Comparison of ENCODE assay signal across 1 cellular context in the genomic region with DNA sequence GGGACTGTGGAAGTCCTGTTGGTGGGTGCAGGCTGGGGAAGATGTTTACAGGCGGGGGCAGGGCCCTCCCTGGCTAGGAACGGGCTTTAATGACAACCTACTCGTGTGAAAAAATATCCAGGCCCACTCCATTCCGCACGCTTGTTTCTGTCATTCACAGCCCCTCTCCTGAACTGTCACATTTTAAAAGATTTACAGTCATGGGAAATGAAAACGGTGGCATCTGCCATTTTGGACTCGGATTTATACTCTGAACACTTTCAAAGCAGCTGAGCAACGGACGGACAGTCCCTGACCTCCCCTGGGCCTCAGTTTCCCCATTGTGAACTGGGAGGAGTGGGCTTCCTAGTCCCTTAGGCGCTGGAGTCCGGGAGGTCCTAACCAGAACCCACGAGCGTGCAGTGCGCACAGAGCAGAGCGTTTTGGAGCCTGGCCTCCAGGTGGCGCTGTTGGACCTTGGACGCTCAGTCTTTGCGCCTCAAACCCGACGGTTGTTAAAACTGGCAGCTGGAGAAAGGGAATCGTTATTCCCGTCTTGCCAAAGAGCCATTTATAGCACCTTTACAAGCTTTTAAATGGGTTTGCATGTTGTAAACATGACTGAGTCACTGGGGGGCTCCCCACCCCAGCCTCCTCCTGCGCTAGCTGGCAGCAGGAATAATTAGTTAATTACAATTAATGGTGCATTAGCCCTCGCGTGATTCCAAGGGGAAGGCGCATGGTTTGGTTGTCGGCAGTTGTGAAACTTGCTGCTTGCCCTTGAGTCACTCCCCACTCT.
TF ChIP-seq lines count a peak whose summit lies in the region.

No MANE protein-coding gene starts in this region.

TF ChIP-seq in GM23338, 12 proteins besides CTCF, POLR2A, EP300 and RAD21 (continued from another document):
- TF ChIP-seq, protein P1, sequence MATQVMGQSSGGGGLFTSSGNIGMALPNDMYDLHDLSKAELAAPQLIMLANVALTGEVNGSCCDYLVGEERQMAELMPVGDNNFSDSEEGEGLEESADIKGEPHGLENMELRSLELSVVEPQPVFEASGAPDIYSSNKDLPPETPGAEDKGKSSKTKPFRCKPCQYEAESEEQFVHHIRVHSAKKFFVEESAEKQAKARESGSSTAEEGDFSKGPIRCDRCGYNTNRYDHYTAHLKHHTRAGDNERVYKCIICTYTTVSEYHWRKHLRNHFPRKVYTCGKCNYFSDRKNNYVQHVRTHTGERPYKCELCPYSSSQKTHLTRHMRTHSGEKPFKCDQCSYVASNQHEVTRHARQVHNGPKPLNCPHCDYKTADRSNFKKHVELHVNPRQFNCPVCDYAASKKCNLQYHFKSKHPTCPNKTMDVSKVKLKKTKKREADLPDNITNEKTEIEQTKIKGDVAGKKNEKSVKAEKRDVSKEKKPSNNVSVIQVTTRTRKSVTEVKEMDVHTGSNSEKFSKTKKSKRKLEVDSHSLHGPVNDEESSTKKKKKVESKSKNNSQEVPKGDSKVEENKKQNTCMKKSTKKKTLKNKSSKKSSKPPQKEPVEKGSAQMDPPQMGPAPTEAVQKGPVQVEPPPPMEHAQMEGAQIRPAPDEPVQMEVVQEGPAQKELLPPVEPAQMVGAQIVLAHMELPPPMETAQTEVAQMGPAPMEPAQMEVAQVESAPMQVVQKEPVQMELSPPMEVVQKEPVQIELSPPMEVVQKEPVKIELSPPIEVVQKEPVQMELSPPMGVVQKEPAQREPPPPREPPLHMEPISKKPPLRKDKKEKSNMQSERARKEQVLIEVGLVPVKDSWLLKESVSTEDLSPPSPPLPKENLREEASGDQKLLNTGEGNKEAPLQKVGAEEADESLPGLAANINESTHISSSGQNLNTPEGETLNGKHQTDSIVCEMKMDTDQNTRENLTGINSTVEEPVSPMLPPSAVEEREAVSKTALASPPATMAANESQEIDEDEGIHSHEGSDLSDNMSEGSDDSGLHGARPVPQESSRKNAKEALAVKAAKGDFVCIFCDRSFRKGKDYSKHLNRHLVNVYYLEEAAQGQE (IDR thresholded peaks at IDR 0.05; ENCODE audit: unreplicated experiment), result no peak
- TF ChIP-seq CREB1 (CRISPR knock-in tag; IDR thresholded peaks at IDR 0.05; ENCODE audit: low read depth) (no peak), ZNF114 (CRISPR knock-in tag; IDR thresholded peaks at IDR 0.05) (no peak), EZH2phosphoT487 (IDR thresholded peaks at IDR 0.05; ENCODE audit: unreplicated experiment) (no peak)
- TF ChIP-seq, protein P2, sequence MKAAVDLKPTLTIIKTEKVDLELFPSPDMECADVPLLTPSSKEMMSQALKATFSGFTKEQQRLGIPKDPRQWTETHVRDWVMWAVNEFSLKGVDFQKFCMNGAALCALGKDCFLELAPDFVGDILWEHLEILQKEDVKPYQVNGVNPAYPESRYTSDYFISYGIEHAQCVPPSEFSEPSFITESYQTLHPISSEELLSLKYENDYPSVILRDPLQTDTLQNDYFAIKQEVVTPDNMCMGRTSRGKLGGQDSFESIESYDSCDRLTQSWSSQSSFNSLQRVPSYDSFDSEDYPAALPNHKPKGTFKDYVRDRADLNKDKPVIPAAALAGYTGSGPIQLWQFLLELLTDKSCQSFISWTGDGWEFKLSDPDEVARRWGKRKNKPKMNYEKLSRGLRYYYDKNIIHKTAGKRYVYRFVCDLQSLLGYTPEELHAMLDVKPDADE (IDR thresholded peaks at IDR 0.05), result no peak
